ENCODE assay signal across 10 cellular contexts in the genomic region with DNA sequence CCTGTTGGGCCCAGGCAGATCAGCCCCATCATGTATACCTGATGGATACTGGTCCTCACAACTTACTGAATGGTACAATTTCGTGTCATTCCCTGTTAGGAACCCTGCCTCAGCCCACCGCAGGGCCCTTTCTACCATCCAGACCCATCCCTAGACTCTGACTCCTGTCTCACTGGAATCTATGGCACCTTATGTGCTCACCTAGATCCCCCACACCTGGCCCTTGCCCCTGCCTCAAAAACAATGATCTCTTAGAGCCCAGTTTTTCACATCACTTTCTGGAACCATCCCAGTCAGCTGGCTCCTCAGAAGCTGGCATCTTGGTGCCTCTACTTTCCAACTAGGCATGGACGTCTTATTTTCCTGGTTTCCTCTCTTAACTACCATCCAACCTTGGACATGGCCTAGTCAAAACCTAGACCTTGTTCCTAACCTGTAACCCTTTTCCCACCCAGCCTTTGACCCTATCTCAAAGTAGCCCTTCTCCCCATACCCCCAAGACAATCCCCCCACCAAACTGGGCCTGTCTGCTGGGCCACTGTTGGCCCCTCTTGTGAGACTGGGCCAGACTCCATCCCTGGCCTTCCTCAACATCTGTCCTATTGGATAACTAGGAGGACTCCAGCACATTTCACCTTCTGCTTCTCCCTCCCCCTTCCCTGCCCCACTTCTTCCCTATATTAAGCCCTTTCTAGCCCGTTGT. TPM values are rescaled to one million over a fixed set of nuclear protein-coding genes. Genes with fewer than 3 reads are reported as not detected.
DNase-seq lines count a peak whose midpoint lies in the region; ATAC-seq, FAIRE-seq and TF ChIP-seq lines count a peak whose summit lies in the region.
"Had no signal": no experiment of that assay in that cellular context is flagged by ENCODE, and none has a peak within 500 bp of the region (broad histone marks: within the 10 kb centered on the region; RNA-seq: fewer than 3 reads in every experiment).

No MANE protein-coding gene starts in this region.

- H3K27me3 ChIP-seq in A673 (replicated peaks; ENCODE audit: insufficient read depth, low read depth, low read length, poor library complexity) = no peaks in the 10 kb centered on the region

- H3K4me3 ChIP-seq in A673 (ENCODE audit: low read depth, low read length, poor library complexity, severe bottlenecking) = peak overlapping the region; percentile 90
- H3K4me3 ChIP-seq in mucosa of descending colon = peak overlapping the region; percentile 56

- no TSS peak for BruUV-seq in A673 (replicated peaks; lab: Mats Ljungman, UMichigan)

- DNase-seq in A673 (ENCODE audit: low spot score) (no peak), caudate nucleus (lab: John Stamatoyannopoulos, UW) (no peak), mucosa of descending colon (peak in 1 of 3 donors; percentile 14), HK-2 (ENCODE audit: unreplicated experiment) (no peak), SKM-1 treated with dmso at 0.1 percent for 144 hours (lab: John Stamatoyannopoulos, UW; ENCODE audit: unreplicated experiment) (no peak), GM19239 (ENCODE audit: insufficient read length, low spot score) (no peak)

- H3K36me3 ChIP-seq in A673 (ENCODE audit: insufficient read depth, low read length, poor library complexity, severe bottlenecking) (peaks cover 7% of the 10 kb centered on the region), mucosa of descending colon (ENCODE audit: low read depth) (no peaks in the 10 kb centered on the region)

- H3K4me1 ChIP-seq in A673 (ENCODE audit: insufficient read depth, low read length, poor library complexity, severe bottlenecking) (peaks cover 13% of the 10 kb centered on the region), mucosa of descending colon (ENCODE audit: low read depth) (peaks cover 28% of the 10 kb centered on the region)

- POLR2A ChIA-PET in A673 (lab: Charles Lee; ENCODE audit: low non-redundant PET) = no interaction called here

- peak; percentile 5 for ATAC-seq in HG02840 (IDR thresholded peaks at IDR 0.05; ENCODE audit: low FRiP score, unreplicated experiment)
- ATAC-seq in mucosa of descending colon = no peak
- ATAC-seq in GM19351 (IDR thresholded peaks at IDR 0.05; ENCODE audit: unreplicated experiment) = no peak

- H3K27ac ChIP-seq in A673 (ENCODE audit: low read depth, low read length, poor library complexity, severe bottlenecking) = peak overlapping the region; percentile 86
- H3K27ac ChIP-seq in caudate nucleus (ENCODE audit: low read depth, low read length) = peak overlapping the region; percentile 61

- intact Hi-C loops in A673 (cut with micrococcal nuclease; ENCODE audit: unreplicated experiment) (no loop called here), mucosa of descending colon (cut with DNase I, micrococcal nuclease) (no loop called here)

- CTCF ChIA-PET in A673 (lab: Charles Lee) = no interaction called here

- TF ChIP-seq CTCF in A673 (conservative IDR thresholded peaks at IDR 0.05; ENCODE audit: low read depth, low read length) (no peak), mucosa of descending colon (IDR thresholded peaks at IDR 0.05) (no peak)

- FAIRE-seq in GM19239 (lab: Jason Lieb, UNC) = no peak
- FAIRE-seq: islet of Langerhans had no signal

- H3K9me3 ChIP-seq in A673 (ENCODE audit: low read depth, low read length, poor library complexity, severe bottlenecking) = no peaks in the 10 kb centered on the region
- H3K9me3 ChIP-seq in mucosa of descending colon = no peaks in the 10 kb centered on the region

RNA-seq across cellular contexts. Expression of a gene that starts 1.0 kb away (rescaled TPM):
- total RNA-seq in A673 (2021) (182 and 196 TPM in 2 replicates), mucosa of descending colon (100 to 1,000 TPM in 2 of 3 donors, 10 to 100 TPM in 1; 95.6 to 137 (median 109) TPM)

RNA-seq across cellular contexts. Expression of a gene that starts 40.1 kb away (rescaled TPM):
- total RNA-seq in A673 (2021) = not detected in 2 replicates
- 1 to 10 TPM in 2 of 3 donors, under 1 TPM in 1; 0.46 to 3.5 (median 1.2) TPM for total RNA-seq in mucosa of descending colon
- total RNA-seq: activated T-cell treated with anti-CD3 and anti-CD28 coated beads, Interleukin-2, amount 50 U/mL, for 4 hours had no signal

RNA-seq across cellular contexts. Expression of a gene that starts 40.3 kb away (rescaled TPM):
- total RNA-seq in A673 (2021) (not detected in 2 replicates), mucosa of descending colon (not detected)
- total RNA-seq: activated T-cell treated with anti-CD3 and anti-CD28 coated beads, Interleukin-2, amount 50 U/mL, for 4 hours had no signal
